In genomic region chr1:99717005-99717404, GRCh38 we compare ENCODE assay signal across 28 cellular contexts. TPM values are rescaled to one million over a fixed set of nuclear protein-coding genes. Genes with fewer than 3 reads are reported as not detected.
DNase-seq lines count a peak whose midpoint lies in the region; ATAC-seq, FAIRE-seq and TF ChIP-seq lines count a peak whose summit lies in the region.
"Had no signal": no experiment of that assay in that cellular context is flagged by ENCODE, and none has a peak within 500 bp of the region (broad histone marks: within the 10 kb centered on the region; RNA-seq: fewer than 3 reads in every experiment).

No MANE protein-coding gene starts in this region.

- H2AFZ ChIP-seq in K562 (ENCODE audit: low read depth, low read length) = no peak overlapping the region

- no TSS peak for BruUV-seq in K562 (replicated peaks; lab: Mats Ljungman, UMichigan)

- DNase-seq in GM18507 (ENCODE audit: extremely low spot score, insufficient read length, low read depth) (no peak), OCI-M1 (lab: John Stamatoyannopoulos, UW) (peak; percentile 69), K562 (ENCODE audit: extremely low read depth in 1 of 4, low spot score in 3 of 4) (peak; percentile 15 to 57 (median 24)), endothelial cell (ENCODE audit: low spot score) (no peak), natural killer cell (no peak), NOMO-1 treated with DMSO at 0.1 percent for 48 hours (lab: John Stamatoyannopoulos, UW; ENCODE audit: unreplicated experiment) (no peak)
- DNase-seq: 8988T; ACHN; BE2C; C1 segment of cervical spinal cord; CD4-positive, alpha-beta memory T cell; CD4-positive, CD25-positive, alpha-beta regulatory T cell; CD8-positive, alpha-beta memory T cell; COR-L47; DMS 273 treated with DMSO at 0.1 percent for 48 hours; DMS153; DMS53; DMS79; DND-41; EL; GDM1 had no signal

- POLR2A ChIA-PET in K562 (lab: Yijun Ruan, JAX) = no interaction called here

- H3K27me3 Mint-ChIP-seq in endothelial cell (ENCODE audit: unreplicated experiment) (peaks cover 2% of the 10 kb centered on the region), natural killer cell (ENCODE audit: low read depth in 2 of 2) (no peaks in the 10 kb centered on the region)
- H3K27me3 Mint-ChIP-seq: CD4-positive, CD25-positive, alpha-beta regulatory T cell had no signal

- peak overlapping the region; percentile 2 for H3K27ac Mint-ChIP-seq in endothelial cell (ENCODE audit: unreplicated experiment)
- H3K27ac Mint-ChIP-seq in natural killer cell = no peak overlapping the region
- H3K27ac Mint-ChIP-seq: CD4-positive, alpha-beta memory T cell; CD4-positive, CD25-positive, alpha-beta regulatory T cell had no signal

- peaks cover 4% of the 10 kb centered on the region for H3K36me3 Mint-ChIP-seq in endothelial cell (ENCODE audit: low read depth, unreplicated experiment)
- H3K36me3 Mint-ChIP-seq in natural killer cell = no peaks in the 10 kb centered on the region

- H3K27me3 ChIP-seq in K562 (ENCODE audit: control insufficient read depth in 2 of 2, insufficient read depth in 2 of 2, low read length in 2 of 2) = no peaks in the 10 kb centered on the region
- H3K27me3 ChIP-seq: BE2C, BLaER1 had no signal

- H3K4me1 Mint-ChIP-seq in endothelial cell (ENCODE audit: unreplicated experiment) (peaks cover 15% of the 10 kb centered on the region), natural killer cell (no peaks in the 10 kb centered on the region)
- H3K4me1 Mint-ChIP-seq: CD4-positive, alpha-beta memory T cell; CD4-positive, CD25-positive, alpha-beta regulatory T cell; CD8-positive, alpha-beta memory T cell had no signal

- peaks cover 67% of the 10 kb centered on the region for H3K36me3 ChIP-seq in K562 (ENCODE audit: control insufficient read depth, insufficient read depth, low read length)
- H3K36me3 ChIP-seq: BE2C, BLaER1 had no signal

- 0% methylated on average over 1 of the region's 1 CpG for WGBS in K562 (ENCODE audit: insufficient coverage, low coverage, missing lambda C conversion rate)

- no peak for TF ChIP-seq RAD21 in K562 (CRISPR knock-in tag; conservative IDR thresholded peaks at IDR 0.05 in 1 of 2, IDR thresholded peaks at IDR 0.05 in 1 of 2)

- H3K27ac ChIP-seq in K562 (ENCODE audit: extremely low read depth, low read depth, low read length) = peak overlapping the region; percentile 24; the same call in 2 of the 3 replicates
- H3K27ac ChIP-seq: BLaER1 had no signal

- FAIRE-seq in GM18507 (lab: Jason Lieb, UNC) = peak; percentile 12
- FAIRE-seq in K562 (lab: Jason Lieb, UNC) = peak; percentile 35
- FAIRE-seq: A204.1, GM12891, GM19239 had no signal

- no peaks in the 10 kb centered on the region for H3K9me3 Mint-ChIP-seq in endothelial cell (ENCODE audit: unreplicated experiment)
- H3K9me3 Mint-ChIP-seq in natural killer cell = no peaks in the 10 kb centered on the region
- H3K9me3 Mint-ChIP-seq: CD14-positive monocyte; CD4-positive, alpha-beta memory T cell; CD4-positive, CD25-positive, alpha-beta regulatory T cell; CD8-positive, alpha-beta memory T cell had no signal

- TF ChIP-seq CTCF in K562 (IDR thresholded peaks at IDR 0.05 in 2 of 3, conservative IDR thresholded peaks at IDR 0.05 in 1 of 3; ENCODE audit: insufficient read depth in 2 of 3, low read depth in 1 of 3, low read length in 3 of 3) (no peak), endothelial cell (IDR thresholded peaks at IDR 0.05; ENCODE audit: unreplicated experiment) (no peak), natural killer cell (IDR thresholded peaks at IDR 0.05) (no peak)

- no peak for TF ChIP-seq POLR2A in K562 (conservative IDR thresholded peaks at IDR 0.05)

- no peaks in the 10 kb centered on the region for H3K9me3 ChIP-seq in K562 (replicated peaks; ENCODE audit: control insufficient read depth, insufficient read depth, low read depth, low read length)
- H3K9me3 ChIP-seq: BE2C, BLaER1 had no signal

- intact Hi-C loops in K562 (cut with micrococcal nuclease) (no loop called here), natural killer cell (cut with micrococcal nuclease) (no loop called here)

- 0 out of 2 replicates have a peak, but pooled peaks cover 3% of the 10 kb centered on the region for H4K20me1 ChIP-seq in K562 (replicated peaks; ENCODE audit: control insufficient read depth, insufficient read depth, low read length)
- H4K20me1 ChIP-seq: BLaER1 had no signal

- ATAC-seq in K562 (peak; percentile 73), GM19463 (IDR thresholded peaks at IDR 0.05; ENCODE audit: unreplicated experiment) (no peak), natural killer cell (no peak), GM19395 (IDR thresholded peaks at IDR 0.05; ENCODE audit: unreplicated experiment) (no peak)

- no peak overlapping the region for H3K9ac ChIP-seq in K562 (ENCODE audit: insufficient read depth in 1 of 2, low read depth in 2 of 2, low read length in 2 of 2)
- H3K9ac ChIP-seq: BLaER1 had no signal

- CTCF ChIA-PET in K562 (lab: Yijun Ruan, JAX; ENCODE audit: low intra/inter-chr PET ratio) = no interaction called here

- no peak for TF ChIP-seq EP300 in K562 (IDR thresholded peaks at IDR 0.05; ENCODE audit: low read length)

- H3K4me1 ChIP-seq in K562 (replicated peaks in 1 of 2; ENCODE audit: control insufficient read depth in 2 of 2, insufficient read depth in 2 of 2, low read length in 2 of 2) = peaks cover 0 to 13% of the 10 kb centered on the region in 2 experiments; a peak in 2 of 5 replicates
- H3K4me1 ChIP-seq: BE2C, BLaER1 had no signal

- no peak overlapping the region; the same call in 1 of the 2 replicates for H3K4me2 ChIP-seq in K562 (ENCODE audit: insufficient read depth, low read length)
- H3K4me2 ChIP-seq: BLaER1 had no signal

- no peak overlapping the region for H3K4me3 ChIP-seq in K562
- H3K4me3 ChIP-seq: BLaER1 had no signal

- no peaks in the 10 kb centered on the region for H3K9me1 ChIP-seq in K562 (ENCODE audit: control insufficient read depth, insufficient read depth, low read length)

- in situ Hi-C loops in K562 (cut with MboI) = no loop called here

- H3K79me2 ChIP-seq in K562 (ENCODE audit: control insufficient read depth, insufficient read depth, low read length) = no peaks in the 10 kb centered on the region

- H3K4me3 Mint-ChIP-seq in endothelial cell (ENCODE audit: unreplicated experiment) = no peak overlapping the region
- H3K4me3 Mint-ChIP-seq in natural killer cell = no peak overlapping the region
- H3K4me3 Mint-ChIP-seq: CD14-positive monocyte; CD4-positive, alpha-beta memory T cell; CD4-positive, CD25-positive, alpha-beta regulatory T cell; CD8-positive, alpha-beta memory T cell had no signal

TF ChIP-seq in K562, 482 proteins besides CTCF, POLR2A, EP300 and RAD21 (continues in another document):
- TF ChIP-seq STAG1 (CRISPR knock-in tag; IDR thresholded peaks at IDR 0.05; ENCODE audit: borderline replicate concordance) (no peak), MBD2 (IDR thresholded peaks at IDR 0.05; ENCODE audit: borderline replicate concordance, low read depth) (no peak), CBFA2T2 (conservative IDR thresholded peaks at IDR 0.05) (peak; percentile 49), ZNF583 (CRISPR knock-in tag; IDR thresholded peaks at IDR 0.05) (no peak), NCOR1 (IDR thresholded peaks at IDR 0.05) (peak; percentile 46; the same call in 1 of the 2 replicates), ZNF134 (CRISPR knock-in tag; conservative IDR thresholded peaks at IDR 0.05) (no peak), FOXJ2 (tag; IDR thresholded peaks at IDR 0.05) (no peak), CREB3L1 (IDR thresholded peaks at IDR 0.05; ENCODE audit: borderline replicate concordance, low read depth) (no peak), TAL1 (IDR thresholded peaks at IDR 0.05) (peak; percentile 60), ARID1B (IDR thresholded peaks at IDR 0.05) (peak; percentile 80), MCM5 (IDR thresholded peaks at IDR 0.05; ENCODE audit: low read depth) (no peak), ILF3 (IDR thresholded peaks at IDR 0.05; ENCODE audit: borderline replicate concordance) (no peak), SOX6 (IDR thresholded peaks at IDR 0.05) (peak; percentile 58; the same call in 1 of the 2 replicates), FOSL1 (tag; conservative IDR thresholded peaks at IDR 0.05) (peak; percentile 66)

RNA-seq across cellular contexts. Expression of gene FRRS1, which starts 49.4 kb away (rescaled TPM):
- 114 and 187 TPM in 2 replicates for total RNA-seq in K562 (2011; cell fraction: chromatin; rRNA removed; ENCODE audit: low replicate concordance)
- total RNA-seq in K562 (2011; cell fraction: nucleolus; rRNA removed) = 100 and 116 TPM in 2 replicates
- total RNA-seq in K562 (2011; cell fraction: nucleoplasm; rRNA removed) = 130 and 133 TPM in 2 replicates
- total RNA-seq in K562 (2014; rRNA removed) (17.8 and 21.7 TPM in 2 replicates), K562 (2014; rRNA removed; fragmentation: Illumina TruSeq; extraction: Trizol) (54.0 and 54.2 TPM in 2 replicates), K562 (2015; rRNA removed; fragmentation: Illumina TruSeq; extraction: Trizol) (41.2 and 43.3 TPM in 2 replicates), K562 (2021) (31.1 and 31.6 TPM in 2 replicates), endothelial cell (ENCODE audit: unreplicated experiment) (4.1 TPM), natural killer cell (1 to 10 TPM; 1.0 to 3.3 (median 3.0) TPM)
- polyA plus RNA-seq in K562 (2011; rRNA removed) (41.3 and 44.7 TPM in 2 replicates), K562 (2014; fragmentation: Illumina TruSeq; extraction: Trizol) (19.2 and 23.7 TPM in 2 replicates), K562 (2014; fragmentation: Nextera tagmentation; extraction: Ambion mirVana) (1 to 10 TPM in 1 of 2 experiments, under 1 TPM in 1; 0.87 to 1.9 TPM), K562 (2014; rRNA removed) (14.6 and 18.6 TPM in 2 replicates)
- 12.5 and 26.8 TPM in 2 replicates for polyA plus RNA-seq in K562 (2011; cell fraction: cytosol; rRNA removed)
- polyA plus RNA-seq in K562 (2011; cell fraction: nucleus; rRNA removed) = 25.7 and 36.5 TPM in 2 replicates
- polyA plus RNA-seq in K562 (2012) = 17.5 and 23.2 TPM in 2 replicates
- 150 and 168 TPM in 2 replicates for polyA minus RNA-seq in K562 (2011; rRNA and poly(A)+ RNA removed)
- 41.7 and 43.8 TPM in 2 replicates for polyA minus RNA-seq in K562 (2011; cell fraction: cytosol; rRNA and poly(A)+ RNA removed)
- 35.1 and 70.3 TPM in 2 replicates for polyA minus RNA-seq in K562 (2011; cell fraction: nucleus; rRNA and poly(A)+ RNA removed)
- polyA plus RNA-seq: CD4-positive, alpha-beta memory T cell; CD8-positive, alpha-beta memory T cell had no signal

Comparison
In these comparisons a context has a peak if more than half of its experiments do, and no peak if none do; other contexts are left out.
1. DNase-seq: peak in OCI-M1 (single experiment) and K562 (4 of 4); none in GM18507 (single experiment), endothelial cell (single experiment), natural killer cell (single experiment) and NOMO-1 treated with DMSO at 0.1 percent for 48 hours (single experiment).